8 cellular contexts compared by ENCODE assay signal in genomic region chr15:65833501-65834220, GRCh38. TPM values are rescaled to one million over a fixed set of nuclear protein-coding genes. Genes with fewer than 3 reads are reported as not detected.
DNase-seq lines count a peak whose midpoint lies in the region; ATAC-seq and TF ChIP-seq lines count a peak whose summit lies in the region.

No MANE protein-coding gene starts in this region.

- H3K4me3 Mint-ChIP-seq in Calu3 (ENCODE audit: low read depth, unreplicated experiment) = peak overlapping the region; percentile 50
- H3K4me3 Mint-ChIP-seq in stimulated activated naive B cell treated with anti-CD40 and anti-IgM and Interleukin-4, amounts not matched to agents 10 μg/mL and 1 μg/mL and 100 μg/mL, for 72 hours = peak overlapping the region; percentile 82 to 86

- intact Hi-C loops in Calu3 (cut with micrococcal nuclease; ENCODE audit: unreplicated experiment) = loop anchor here (2.0 kb wide), 1 partner anchor 45 kb away; no protein-coding TSS in a partner anchor

- no TSS peak for BruUV-seq in Calu3 (replicated peaks; lab: Mats Ljungman, UMichigan)

- H3K9me3 Mint-ChIP-seq in Calu3 (ENCODE audit: low read depth, unreplicated experiment) = no peaks in the 10 kb centered on the region
- no peaks in the 10 kb centered on the region for H3K9me3 Mint-ChIP-seq in stimulated activated naive B cell treated with anti-CD40 and anti-IgM and Interleukin-4, amounts not matched to agents 10 μg/mL and 1 μg/mL and 100 μg/mL, for 72 hours

- peaks cover 11% of the 10 kb centered on the region for H3K36me3 Mint-ChIP-seq in Calu3 (ENCODE audit: insufficient read depth, unreplicated experiment)
- no peaks in the 10 kb centered on the region for H3K36me3 Mint-ChIP-seq in stimulated activated naive B cell treated with anti-CD40 and anti-IgM and Interleukin-4, amounts not matched to agents 10 μg/mL and 1 μg/mL and 100 μg/mL, for 72 hours

- H3K4me1 Mint-ChIP-seq in Calu3 (ENCODE audit: low read depth, unreplicated experiment) = peaks cover 36% of the 10 kb centered on the region
- peaks cover 36 to 57% of the 10 kb centered on the region in 2 donors for H3K4me1 Mint-ChIP-seq in stimulated activated naive B cell treated with anti-CD40 and anti-IgM and Interleukin-4, amounts not matched to agents 10 μg/mL and 1 μg/mL and 100 μg/mL, for 72 hours

- TF ChIP-seq CTCF in Calu3 (IDR thresholded peaks at IDR 0.05; ENCODE audit: unreplicated experiment) = no peak

- DNase-seq in Calu3 (no peak), NCI-H2171 treated with DMSO at 0.1 percent for 48 hours (lab: John Stamatoyannopoulos, UW) (peak; percentile 80), kidney tubule cell (ENCODE audit: low spot score) (peak; percentile 30), HPDE6-E6E7 (ENCODE audit: extremely low spot score) (no peak)
- DNase-seq in activated naive CD4-positive, alpha-beta T cell treated with anti-CD3 and anti-CD28 coated beads, Interleukin-2, amount 50 U/mL, for 16 hours = peak; percentile 30
- DNase-seq in stimulated activated naive B cell treated with anti-CD40 and anti-IgM and Interleukin-4, amounts not matched to agents 10 μg/mL and 1 μg/mL and 100 μg/mL, for 72 hours = no peak
- DNase-seq in NK-92 treated with Interleukin-12 subunit alpha and Interleukin-12 subunit beta, amount 100 ng/mL, for 24 hours (lab: John Stamatoyannopoulos, UW) = no peak

- peak overlapping the region; percentile 87 for H3K27ac Mint-ChIP-seq in Calu3 (ENCODE audit: unreplicated experiment)
- H3K27ac Mint-ChIP-seq in stimulated activated naive B cell treated with anti-CD40 and anti-IgM and Interleukin-4, amounts not matched to agents 10 μg/mL and 1 μg/mL and 100 μg/mL, for 72 hours = peak overlapping the region; percentile 98

- CTCF ChIA-PET in Calu3 (lab: Charles Lee) = interaction anchor here (0.7 to 1.6 kb wide), 5 partner anchors 9 to 575 kb away, joined by 3 to 15 read pairs (median 6); partner anchors contain the start of gene RAB11A

- ATAC-seq in stimulated activated naive B cell treated with anti-CD40 and anti-IgM and Interleukin-4, amounts not matched to agents 10 μg/mL and 1 μg/mL and 100 μg/mL, for 72 hours (replicated peaks) = peak; percentile 68 to 77
- ATAC-seq in HG03354 (IDR thresholded peaks at IDR 0.05; ENCODE audit: poor library complexity, severe bottlenecking, unreplicated experiment) = no peak

- H3K27me3 Mint-ChIP-seq in Calu3 (ENCODE audit: unreplicated experiment) = no peaks in the 10 kb centered on the region
- H3K27me3 Mint-ChIP-seq in stimulated activated naive B cell treated with anti-CD40 and anti-IgM and Interleukin-4, amounts not matched to agents 10 μg/mL and 1 μg/mL and 100 μg/mL, for 72 hours = no peaks in the 10 kb centered on the region

RNA-seq across cellular contexts. Expression of gene RAB11A, which starts 35.6 kb away (rescaled TPM):
- total RNA-seq in Calu3 (2022) = 404 and 407 TPM in 2 replicates

RNA-seq across cellular contexts. Expression of gene DENND4A, which starts 41.6 kb away (rescaled TPM):
- 26.0 and 26.6 TPM in 2 replicates for total RNA-seq in Calu3 (2022)

Comparison
In these comparisons a context has a peak if more than half of its experiments do, and no peak if none do; other contexts are left out.
1. DNase-seq: peak in NCI-H2171 treated with DMSO at 0.1 percent for 48 hours (single experiment), activated naive CD4-positive, alpha-beta T cell treated with anti-CD3 and anti-CD28 coated beads, Interleukin-2, amount 50 U/mL, for 16 hours (single experiment) and kidney tubule cell (single experiment); none in Calu3 (single experiment), stimulated activated naive B cell treated with anti-CD40 and anti-IgM and Interleukin-4, amounts not matched to agents 10 μg/mL and 1 μg/mL and 100 μg/mL, for 72 hours (single experiment), HPDE6-E6E7 (single experiment) and NK-92 treated with Interleukin-12 subunit alpha and Interleukin-12 subunit beta, amount 100 ng/mL, for 24 hours (single experiment).